20 cellular contexts compared by ENCODE assay signal in the genomic region with DNA sequence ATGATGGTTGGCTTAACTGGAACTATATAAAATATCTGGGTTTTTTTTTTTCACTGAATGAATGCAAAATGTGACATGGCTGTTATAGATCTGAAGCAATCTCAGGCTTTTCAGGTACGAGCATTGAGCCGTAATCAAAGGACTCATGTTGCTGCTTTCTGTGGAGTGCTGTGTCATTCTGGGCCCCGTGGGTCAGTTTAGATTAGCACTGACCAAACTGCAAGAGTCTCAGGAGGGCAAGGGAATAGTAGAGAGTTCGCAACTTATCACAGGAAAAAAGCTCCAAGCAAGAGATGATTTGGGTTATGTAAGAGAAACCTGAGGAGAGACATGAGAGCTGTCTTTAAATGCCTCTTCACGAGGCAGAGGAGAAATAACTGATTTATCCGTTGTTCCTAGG.
"Had no signal": no experiment of that assay in that cellular context is flagged by ENCODE, and none has a peak within 500 bp of the region (broad histone marks: within the 10 kb centered on the region; RNA-seq: fewer than 3 reads in every experiment).

No MANE protein-coding gene starts in this region.

- H3K9me3 ChIP-seq: testis, tibial nerve, upper lobe of right lung, vagina had no signal

- FAIRE-seq: endothelial cell of umbilical vein had no signal

- H3K4me1 ChIP-seq: testis, upper lobe of right lung had no signal

- H3K27me3 ChIP-seq: testis, tibial nerve, upper lobe of right lung, vagina had no signal

- H3K27ac ChIP-seq: testis, tibial nerve, upper lobe of right lung, vagina had no signal

- H3K9me3 Mint-ChIP-seq: endodermal cell; naive thymus-derived CD4-positive, alpha-beta T cell; stimulated activated naive B cell treated with anti-CD40 and anti-IgM and Interleukin-4, amounts not matched to agents 10 μg/mL and 1 μg/mL and 100 μg/mL, for 72 hours; stimulated activated naive CD8-positive, alpha-beta T cell treated with anti-CD3 and anti-CD28 coated beads, Interleukin-15, amount 100 ng/mL, for 72 hours had no signal

- DNase-seq: dermis blood vessel endothelial cell; effector CD4-positive, alpha-beta T cell; endodermal cell; foreskin melanocyte; head of caudate nucleus; hippocampal formation; left colon; mesendoderm; naive thymus-derived CD4-positive, alpha-beta T cell; posterior cingulate gyrus; stimulated activated CD4-positive, alpha-beta T cell treated with anti-CD3 and anti-CD28 coated beads, Interleukin-2, amount 100 ng/mL, for 24 hours; stimulated activated CD4-positive, alpha-beta T cell treated with anti-CD3 and anti-CD28 coated beads, Interleukin-4, amount 100 ng/mL, for 4 hours; stimulated activated naive B cell treated with anti-CD40 and anti-IgM and Interleukin-4, amounts not matched to agents 10 μg/mL and 1 μg/mL and 100 μg/mL, for 72 hours; stimulated activated naive CD8-positive, alpha-beta T cell treated with anti-CD3 and anti-CD28 coated beads, Interleukin-15, amount 100 ng/mL, for 72 hours; testis; upper lobe of right lung had no signal

- H3K4me3 ChIP-seq: testis, tibial nerve, upper lobe of right lung, vagina had no signal

- H3K4me3 Mint-ChIP-seq: endodermal cell; naive thymus-derived CD4-positive, alpha-beta T cell; stimulated activated naive B cell treated with anti-CD40 and anti-IgM and Interleukin-4, amounts not matched to agents 10 μg/mL and 1 μg/mL and 100 μg/mL, for 72 hours; stimulated activated naive CD8-positive, alpha-beta T cell treated with anti-CD3 and anti-CD28 coated beads, Interleukin-15, amount 100 ng/mL, for 72 hours had no signal

- ATAC-seq: left colon; naive thymus-derived CD4-positive, alpha-beta T cell; sciatic nerve; stimulated activated naive B cell treated with anti-CD40 and anti-IgM and Interleukin-4, amounts not matched to agents 10 μg/mL and 1 μg/mL and 100 μg/mL, for 72 hours; stimulated activated naive CD8-positive, alpha-beta T cell treated with anti-CD3 and anti-CD28 coated beads, Interleukin-15, amount 100 ng/mL, for 72 hours; upper lobe of right lung had no signal

- H3K27me3 Mint-ChIP-seq: naive thymus-derived CD4-positive, alpha-beta T cell; stimulated activated naive B cell treated with anti-CD40 and anti-IgM and Interleukin-4, amounts not matched to agents 10 μg/mL and 1 μg/mL and 100 μg/mL, for 72 hours; stimulated activated naive CD8-positive, alpha-beta T cell treated with anti-CD3 and anti-CD28 coated beads, Interleukin-15, amount 100 ng/mL, for 72 hours had no signal

- H3K27ac Mint-ChIP-seq: stimulated activated naive B cell treated with anti-CD40 and anti-IgM and Interleukin-4, amounts not matched to agents 10 μg/mL and 1 μg/mL and 100 μg/mL, for 72 hours; stimulated activated naive CD8-positive, alpha-beta T cell treated with anti-CD3 and anti-CD28 coated beads, Interleukin-15, amount 100 ng/mL, for 72 hours had no signal
